ENCODE assay signal across 8 cellular contexts in genomic region chr18:54357660-54358494, GRCh38. TPM values are rescaled to one million over a fixed set of nuclear protein-coding genes. Genes with fewer than 3 reads are reported as not detected.
DNase-seq lines count a peak whose midpoint lies in the region; ATAC-seq and TF ChIP-seq lines count a peak whose summit lies in the region.

Gene C18orf54 (plus strand): TSS chr18:54357906. CDS start chr18:54360573, 2,667 bp downstream.
Gene STARD6 (minus strand): TSS chr18:54357858. CDS start chr18:54354573, 3,285 bp downstream.

- H3K4me1 ChIP-seq in ES-I3 (ENCODE audit: insufficient read depth, low read length), result no peaks in the 10 kb centered on the region; the same call in 1 of the 2 replicates

- TF ChIP-seq EP300 in neural cell (conservative IDR thresholded peaks at IDR 0.05; ENCODE audit: poor library complexity, severe bottlenecking), result peak; percentile 21

- peak; percentile 54 for TF ChIP-seq RAD21 in neural cell (conservative IDR thresholded peaks at IDR 0.05)

- H3K27me3 Mint-ChIP-seq in activated T-helper 2 cell treated with anti-CD3 and anti-CD28 coated beads, Interferon-gamma antibody, Interleukin-2, Interleukin-4, amounts not matched to agents 10 μg/mL and 5 μg/mL and 100 μg/mL, durations not matched to agents 14 hours and 24 hours and 36 hours (ENCODE audit: low read depth), result no peaks in the 10 kb centered on the region
- H3K27me3 Mint-ChIP-seq in stimulated activated naive CD8-positive, alpha-beta T cell treated with anti-CD3 and anti-CD28 coated beads, Interleukin-15, amount 100 ng/mL, for 72 hours, result no peaks in the 10 kb centered on the region

- TF ChIP-seq CTCF in LNCAP (IDR thresholded peaks at IDR 0.05) (peak; percentile 54), neural cell (IDR thresholded peaks at IDR 0.05; ENCODE audit: poor library complexity, severe bottlenecking) (peak; percentile 76)

- H3K9ac ChIP-seq in ES-I3 (ENCODE audit: low read depth, low read length), result peak within 1 kb of the TSS; percentile 79
- peak within 1 kb of the TSS; percentile 79 for H3K9ac ChIP-seq in neural cell (ENCODE audit: low read length)

- peak within 1 kb of the TSS; percentile 89 for H3K4me2 ChIP-seq in neural cell (ENCODE audit: low read length)

- H3K27ac ChIP-seq in neural cell (ENCODE audit: low read length), result peak within 1 kb of the TSS; percentile 66

- intact Hi-C loops in activated T-helper 2 cell treated with anti-CD3 and anti-CD28 coated beads, Interferon-gamma antibody, Interleukin-2, Interleukin-4, amounts not matched to agents 10 μg/mL and 5 μg/mL and 100 μg/mL, durations not matched to agents 14 hours and 24 hours and 36 hours (cut with micrococcal nuclease), result loop anchor here (1.0 to 2.0 kb wide), 6 partner anchors 30 to 209 kb away; partner anchors contain the start of gene MBD2

- H3F3A ChIP-seq in neural cell (ENCODE audit: insufficient read depth, low read length, poor library complexity, severe bottlenecking), result no peaks in the 10 kb centered on the region

- no peaks in the 10 kb centered on the region for H3K27me3 ChIP-seq in neural cell (ENCODE audit: insufficient read depth, low read depth, low read length)

- H3K4me1 Mint-ChIP-seq in activated T-helper 2 cell treated with anti-CD3 and anti-CD28 coated beads, Interferon-gamma antibody, Interleukin-2, Interleukin-4, amounts not matched to agents 10 μg/mL and 5 μg/mL and 100 μg/mL, durations not matched to agents 14 hours and 24 hours and 36 hours (ENCODE audit: low read depth), result peaks cover 21% of the 10 kb centered on the region
- H3K4me1 Mint-ChIP-seq in stimulated activated naive CD8-positive, alpha-beta T cell treated with anti-CD3 and anti-CD28 coated beads, Interleukin-15, amount 100 ng/mL, for 72 hours, result peaks cover 14% of the 10 kb centered on the region

- H3K36me3 Mint-ChIP-seq in activated T-helper 2 cell treated with anti-CD3 and anti-CD28 coated beads, Interferon-gamma antibody, Interleukin-2, Interleukin-4, amounts not matched to agents 10 μg/mL and 5 μg/mL and 100 μg/mL, durations not matched to agents 14 hours and 24 hours and 36 hours (ENCODE audit: low read depth), result peaks cover 22% of the 10 kb centered on the region

- peak; percentile 96 for ATAC-seq in stimulated activated naive CD8-positive, alpha-beta T cell treated with anti-CD3 and anti-CD28 coated beads, Interleukin-15, amount 100 ng/mL, for 72 hours

- H4K20me1 ChIP-seq in neural cell (ENCODE audit: insufficient read depth), result no peaks in the 10 kb centered on the region

- peak within 1 kb of the TSS; percentile 68 for H2AFZ ChIP-seq in neural cell (ENCODE audit: low read depth, low read length)

- peaks cover 10% of the 10 kb centered on the region for H3K79me2 ChIP-seq in neural cell (replicated peaks; ENCODE audit: insufficient read depth, low read length)

- H3K36me3 ChIP-seq in ES-I3 (ENCODE audit: insufficient read depth, low read length), result peaks cover 7% of the 10 kb centered on the region
- no peaks in the 10 kb centered on the region for H3K36me3 ChIP-seq in neural cell (ENCODE audit: insufficient read depth, low read length)

- H3K9me2 ChIP-seq in neural cell (ENCODE audit: insufficient read depth, low read length), result no peaks in the 10 kb centered on the region

- DNase-seq in H4 (ENCODE audit: low spot score) (peak; percentile 89), RPMI7951 (ENCODE audit: low read depth) (peak; percentile 85), fibroblast of the conjunctiva (ENCODE audit: low read depth) (peak; percentile 87)
- peak; percentile 90 for DNase-seq in activated T-helper 2 cell treated with anti-CD3 and anti-CD28 coated beads, Interferon-gamma antibody, Interleukin-2, Interleukin-4, amounts not matched to agents 10 μg/mL and 5 μg/mL and 100 μg/mL, durations not matched to agents 14 hours and 24 hours and 36 hours (ENCODE audit: low spot score)
- peak; percentile 91 for DNase-seq in stimulated activated naive CD8-positive, alpha-beta T cell treated with anti-CD3 and anti-CD28 coated beads, Interleukin-15, amount 100 ng/mL, for 72 hours

- peak within 1 kb of the TSS; percentile 97 for H3K27ac Mint-ChIP-seq in activated T-helper 2 cell treated with anti-CD3 and anti-CD28 coated beads, Interferon-gamma antibody, Interleukin-2, Interleukin-4, amounts not matched to agents 10 μg/mL and 5 μg/mL and 100 μg/mL, durations not matched to agents 14 hours and 24 hours and 36 hours
- H3K27ac Mint-ChIP-seq in stimulated activated naive CD8-positive, alpha-beta T cell treated with anti-CD3 and anti-CD28 coated beads, Interleukin-15, amount 100 ng/mL, for 72 hours, result peak within 1 kb of the TSS; percentile 99 to 100

- peak within 1 kb of the TSS; percentile 79 for H3K4me3 ChIP-seq in neural cell (ENCODE audit: low read length)

- H3K9me3 ChIP-seq in ES-I3 (ENCODE audit: control insufficient read depth, insufficient read depth, low read length) (no peaks in the 10 kb centered on the region), neural cell (ENCODE audit: low read length) (no peaks in the 10 kb centered on the region)

- H3K9me3 Mint-ChIP-seq in activated T-helper 2 cell treated with anti-CD3 and anti-CD28 coated beads, Interferon-gamma antibody, Interleukin-2, Interleukin-4, amounts not matched to agents 10 μg/mL and 5 μg/mL and 100 μg/mL, durations not matched to agents 14 hours and 24 hours and 36 hours, result no peaks in the 10 kb centered on the region
- no peaks in the 10 kb centered on the region for H3K9me3 Mint-ChIP-seq in stimulated activated naive CD8-positive, alpha-beta T cell treated with anti-CD3 and anti-CD28 coated beads, Interleukin-15, amount 100 ng/mL, for 72 hours

- H3K4me3 Mint-ChIP-seq in activated T-helper 2 cell treated with anti-CD3 and anti-CD28 coated beads, Interferon-gamma antibody, Interleukin-2, Interleukin-4, amounts not matched to agents 10 μg/mL and 5 μg/mL and 100 μg/mL, durations not matched to agents 14 hours and 24 hours and 36 hours (ENCODE audit: low read depth), result peak within 1 kb of the TSS; percentile 99
- peak within 1 kb of the TSS; percentile 100 for H3K4me3 Mint-ChIP-seq in stimulated activated naive CD8-positive, alpha-beta T cell treated with anti-CD3 and anti-CD28 coated beads, Interleukin-15, amount 100 ng/mL, for 72 hours

TF ChIP-seq in neural cell, 6 proteins besides CTCF, POLR2A, EP300 and RAD21:
- TF ChIP-seq POLR2AphosphoS5 (IDR thresholded peaks at IDR 0.05) (peak; percentile 71), SMC3 (conservative IDR thresholded peaks at IDR 0.05; ENCODE audit: poor library complexity) (peak; percentile 61), REST (IDR thresholded peaks at IDR 0.05; ENCODE audit: borderline replicate concordance) (peak; percentile 79), TAF1 (IDR thresholded peaks at IDR 0.05; ENCODE audit: low read depth) (peak; percentile 71), EZH2 (IDR thresholded peaks at IDR 0.05; ENCODE audit: borderline replicate concordance, insufficient read depth, low read length, poor library complexity, severe bottlenecking) (no peak), MXI1 (conservative IDR thresholded peaks at IDR 0.05; ENCODE audit: poor library complexity, severe bottlenecking) (peak; percentile 95)

RNA-seq across cellular contexts. Expression of gene C18orf54, which starts in this region (rescaled TPM):
- total RNA-seq in H4 (2014; rRNA removed; shearing (Covaris generic)), result 2.5 and 4.4 TPM in 2 replicates
- total RNA-seq in RPMI7951 (2014; rRNA removed; shearing (Covaris generic)), result 7.6 and 10.1 TPM in 2 replicates
- total RNA-seq in activated T-helper 2 cell treated with anti-CD3 and anti-CD28 coated beads, Interferon-gamma antibody, Interleukin-2, Interleukin-4, amounts not matched to agents 10 μg/mL and 5 μg/mL and 100 μg/mL, durations not matched to agents 14 hours and 24 hours and 36 hours, result 10.4 and 10.9 TPM in 2 replicates
- 2.2 and 2.3 TPM in 2 replicates for polyA plus RNA-seq in neural cell
- polyA minus RNA-seq in neural cell, result 3.4 and 4.9 TPM in 2 replicates

RNA-seq across cellular contexts. Expression of gene STARD6, which starts in this region (rescaled TPM):
- not detected in 2 replicates for total RNA-seq in H4 (2014; rRNA removed; shearing (Covaris generic))
- 0.84 and 0.88 TPM in 2 replicates for total RNA-seq in RPMI7951 (2014; rRNA removed; shearing (Covaris generic))
- not detected in 2 replicates for total RNA-seq in activated T-helper 2 cell treated with anti-CD3 and anti-CD28 coated beads, Interferon-gamma antibody, Interleukin-2, Interleukin-4, amounts not matched to agents 10 μg/mL and 5 μg/mL and 100 μg/mL, durations not matched to agents 14 hours and 24 hours and 36 hours
- not detected in 2 replicates for polyA plus RNA-seq in neural cell
- polyA minus RNA-seq in neural cell, result 1.2 TPM in 1 of 2 replicates, not detected in the other

Comparison
In these comparisons a context has a peak if more than half of its experiments do, and no peak if none do; other contexts are left out.
1. Peak in every context shown above with its lines: DNase-seq, ATAC-seq, H3K4me3 ChIP-seq and H3K27ac ChIP-seq.